Comparison of ENCODE assay signal across 1 cellular context in genomic region chr2:220120004-220120403, GRCh38.
TF ChIP-seq lines count a peak whose summit lies in the region.

No MANE protein-coding gene starts in this region.

TF ChIP-seq in IMR-90, 13 proteins besides CTCF, POLR2A, EP300 and RAD21:
- no peak for TF ChIP-seq MAFK (IDR thresholded peaks at IDR 0.05; ENCODE audit: low read depth, low read length)
- no peak for TF ChIP-seq BHLHE40 (IDR thresholded peaks at IDR 0.05; ENCODE audit: low read depth, low read length)
- no peak for TF ChIP-seq USF2 (IDR thresholded peaks at IDR 0.05; ENCODE audit: low read depth, low read length)
- TF ChIP-seq NFE2L2 (IDR thresholded peaks at IDR 0.05; ENCODE audit: low read depth, low read length) = no peak
- no peak for TF ChIP-seq ELK1 (IDR thresholded peaks at IDR 0.05; ENCODE audit: borderline replicate concordance, low read depth, low read length)
- TF ChIP-seq RFX5 (IDR thresholded peaks at IDR 0.05; ENCODE audit: low read depth, low read length) = no peak
